24 cellular contexts compared by ENCODE assay signal in genomic region chr1:65512383-65512782, GRCh38.
A peak's percentile ranks its signal among the peaks of the same experiment; 100 is the strongest.
DNase-seq lines count a peak whose midpoint lies in the region; ATAC-seq and TF ChIP-seq lines count a peak whose summit lies in the region.
"Had no signal": no experiment of that assay in that cellular context is flagged by ENCODE, and none has a peak within 500 bp of the region (broad histone marks: within the 10 kb centered on the region; RNA-seq: fewer than 3 reads in every experiment).

No MANE protein-coding gene starts in this region.

- H3K36me3 Mint-ChIP-seq in MCF 10A (ENCODE audit: insufficient read depth, unreplicated experiment): no peaks in the 10 kb centered on the region
- H3K36me3 Mint-ChIP-seq: natural killer cell; stimulated activated effector memory CD8-positive, alpha-beta T cell treated with anti-CD3 and anti-CD28 coated beads, Interleukin-12 subunit alpha, Interleukin-12 subunit beta, amount 100 ng/mL, for 72 hours; type B pancreatic cell had no signal

- BruUV-seq in MCF 10A (replicated peaks; lab: Mats Ljungman, UMichigan): no TSS peak

- POLR2A ChIA-PET in MCF 10A (lab: Yijun Ruan, JAX): no interaction called here

- H3K4me1 Mint-ChIP-seq in MCF 10A (ENCODE audit: insufficient read depth, unreplicated experiment): peaks cover 12% of the 10 kb centered on the region
- H3K4me1 Mint-ChIP-seq: B cell; CD8-positive, alpha-beta memory T cell; natural killer cell; stimulated activated effector memory CD8-positive, alpha-beta T cell treated with anti-CD3 and anti-CD28 coated beads, Interleukin-12 subunit alpha, Interleukin-12 subunit beta, amount 100 ng/mL, for 72 hours had no signal

- H3K4me3 Mint-ChIP-seq in MCF 10A (ENCODE audit: unreplicated experiment): no peak overlapping the region
- H3K4me3 Mint-ChIP-seq: activated CD8-positive, alpha-beta T cell treated with anti-CD3 and anti-CD28 coated beads for 36 hours; activated naive CD8-positive, alpha-beta T cell; B cell; CD8-positive, alpha-beta memory T cell; natural killer cell; stimulated activated effector memory CD8-positive, alpha-beta T cell treated with anti-CD3 and anti-CD28 coated beads, Interleukin-12 subunit alpha, Interleukin-12 subunit beta, amount 100 ng/mL, for 72 hours; type B pancreatic cell had no signal

- no peaks in the 10 kb centered on the region for H3K9me3 Mint-ChIP-seq in MCF 10A (ENCODE audit: unreplicated experiment)
- H3K9me3 Mint-ChIP-seq: activated CD8-positive, alpha-beta T cell treated with anti-CD3 and anti-CD28 coated beads for 36 hours; activated T-helper 2 cell treated with anti-CD3 and anti-CD28 coated beads, Interferon-gamma antibody, Interleukin-2, Interleukin-4, amounts not matched to agents 10 μg/mL and 5 μg/mL and 100 μg/mL, durations not matched to agents 14 hours and 24 hours and 36 hours; stimulated activated effector memory CD8-positive, alpha-beta T cell treated with anti-CD3 and anti-CD28 coated beads, Interleukin-12 subunit alpha, Interleukin-12 subunit beta, amount 100 ng/mL, for 72 hours; type B pancreatic cell had no signal

- no peak overlapping the region for H3K9ac ChIP-seq in skeletal muscle satellite cell (ENCODE audit: low read depth, low read length)
- H3K9ac ChIP-seq: KMS-11 had no signal

- H3K4me2 ChIP-seq in skeletal muscle satellite cell (ENCODE audit: low read length): peak overlapping the region; percentile 51
- H3K4me2 ChIP-seq: KMS-11 had no signal

- no peak overlapping the region for H3K4me3 ChIP-seq in breast epithelium
- H3K4me3 ChIP-seq in skeletal muscle satellite cell (ENCODE audit: low read length): peak overlapping the region; percentile 0
- H3K4me3 ChIP-seq: SJCRH30, spleen had no signal

- no peaks in the 10 kb centered on the region for H3K9me3 ChIP-seq in breast epithelium
- H3K9me3 ChIP-seq in skeletal muscle satellite cell (replicated peaks; ENCODE audit: low read length): no peaks in the 10 kb centered on the region
- H3K9me3 ChIP-seq: SJCRH30, spleen had no signal

- H3K36me3 ChIP-seq in breast epithelium (no peaks in the 10 kb centered on the region), skeletal muscle satellite cell (ENCODE audit: insufficient read depth, low read length) (no peaks in the 10 kb centered on the region)
- H3K36me3 ChIP-seq: SJCRH30, spleen had no signal

- intact Hi-C loops in MCF 10A (cut with micrococcal nuclease): no loop called here
- intact Hi-C loops in breast epithelium (cut with DNase I; ENCODE audit: low total_unique reads): no loop called here

- TF ChIP-seq CTCF in MCF 10A (IDR thresholded peaks at IDR 0.05; ENCODE audit: unreplicated experiment): no peak
- no peak for TF ChIP-seq CTCF in breast epithelium (IDR thresholded peaks at IDR 0.05)

- H3K27ac Mint-ChIP-seq in MCF 10A (ENCODE audit: low read depth, unreplicated experiment): peak overlapping the region; percentile 31
- H3K27ac Mint-ChIP-seq: activated CD8-positive, alpha-beta T cell treated with anti-CD3 and anti-CD28 coated beads for 36 hours; activated naive CD8-positive, alpha-beta T cell; activated T-helper 2 cell treated with anti-CD3 and anti-CD28 coated beads, Interferon-gamma antibody, Interleukin-2, Interleukin-4, amounts not matched to agents 10 μg/mL and 5 μg/mL and 100 μg/mL, durations not matched to agents 14 hours and 24 hours and 36 hours; B cell; CD8-positive, alpha-beta memory T cell; natural killer cell; stimulated activated effector memory CD8-positive, alpha-beta T cell treated with anti-CD3 and anti-CD28 coated beads, Interleukin-12 subunit alpha, Interleukin-12 subunit beta, amount 100 ng/mL, for 72 hours; type B pancreatic cell had no signal

- DNase-seq in MCF 10A (ENCODE audit: unreplicated experiment) (peak; percentile 11), breast epithelium (ENCODE audit: low spot score in 2 of 2) (no peak), SHP77 (lab: John Stamatoyannopoulos, UW) (peak; percentile 17 to 33), left lobe of liver (ENCODE audit: low spot score) (peak; percentile 62), midbrain (lab: John Stamatoyannopoulos, UW) (no peak), NCI-H1930 (lab: John Stamatoyannopoulos, UW) (no peak)
- DNase-seq in activated naive CD4-positive, alpha-beta T cell (lab: John Stamatoyannopoulos, UW): no peak
- DNase-seq: activated CD8-positive, alpha-beta T cell treated with anti-CD3 and anti-CD28 coated beads for 36 hours; CD8-positive, alpha-beta memory T cell; DMS79 treated with DMSO at 0.1 percent for 48 hours; GF-D8; natural killer cell; NCI-H1417 treated with DMSO at 0.1 percent for 48 hours; SJCRH30; spleen; stimulated activated CD4-positive, alpha-beta T cell treated with anti-CD3 and anti-CD28 coated beads, Interleukin-2, amount 100 ng/mL, for 48 hours; substantia nigra had no signal

- H3K4me1 ChIP-seq in breast epithelium (no peaks in the 10 kb centered on the region), skeletal muscle satellite cell (ENCODE audit: control insufficient read depth, insufficient read depth, low read length) (peaks cover 55% of the 10 kb centered on the region)
- H3K4me1 ChIP-seq: spleen had no signal

- H3K27ac ChIP-seq in breast epithelium: no peak overlapping the region
- H3K27ac ChIP-seq: KMS-11, SJCRH30, spleen had no signal

- CTCF ChIA-PET in MCF 10A (lab: Yijun Ruan, JAX): interaction anchor here (0.6 kb wide), 2 partner anchors 24 to 156 kb away, joined by 3 read pairs; no protein-coding TSS in a partner anchor

- H3K27me3 ChIP-seq in breast epithelium (no peaks in the 10 kb centered on the region), skeletal muscle satellite cell (ENCODE audit: control insufficient read depth, insufficient read depth, low read length) (no peaks in the 10 kb centered on the region)
- H3K27me3 ChIP-seq: SJCRH30, spleen had no signal

- no peaks in the 10 kb centered on the region for H3K27me3 Mint-ChIP-seq in MCF 10A (ENCODE audit: insufficient read depth, unreplicated experiment)
- H3K27me3 Mint-ChIP-seq: activated CD8-positive, alpha-beta T cell treated with anti-CD3 and anti-CD28 coated beads for 36 hours; activated naive CD8-positive, alpha-beta T cell; type B pancreatic cell had no signal

- peak; percentile 80 for ATAC-seq in left lobe of liver
- ATAC-seq: activated CD8-positive, alpha-beta T cell treated with anti-CD3 and anti-CD28 coated beads for 36 hours; natural killer cell; stimulated activated effector memory CD8-positive, alpha-beta T cell treated with anti-CD3 and anti-CD28 coated beads, Interleukin-12 subunit alpha, Interleukin-12 subunit beta, amount 100 ng/mL, for 72 hours had no signal

- no peak for TF ChIP-seq POLR2A in breast epithelium (IDR thresholded peaks at IDR 0.05)

Comparison
In these comparisons a context has a peak if more than half of its experiments do, and no peak if none do; other contexts are left out.
1. DNase-seq: peak in MCF 10A (single experiment), SHP77 (2 of 2) and left lobe of liver (single experiment); none in breast epithelium (0 of 2), midbrain (single experiment), activated naive CD4-positive, alpha-beta T cell (0 of 4) and NCI-H1930 (0 of 2).